ENCODE assay signal across 8 cellular contexts in the genomic region with DNA sequence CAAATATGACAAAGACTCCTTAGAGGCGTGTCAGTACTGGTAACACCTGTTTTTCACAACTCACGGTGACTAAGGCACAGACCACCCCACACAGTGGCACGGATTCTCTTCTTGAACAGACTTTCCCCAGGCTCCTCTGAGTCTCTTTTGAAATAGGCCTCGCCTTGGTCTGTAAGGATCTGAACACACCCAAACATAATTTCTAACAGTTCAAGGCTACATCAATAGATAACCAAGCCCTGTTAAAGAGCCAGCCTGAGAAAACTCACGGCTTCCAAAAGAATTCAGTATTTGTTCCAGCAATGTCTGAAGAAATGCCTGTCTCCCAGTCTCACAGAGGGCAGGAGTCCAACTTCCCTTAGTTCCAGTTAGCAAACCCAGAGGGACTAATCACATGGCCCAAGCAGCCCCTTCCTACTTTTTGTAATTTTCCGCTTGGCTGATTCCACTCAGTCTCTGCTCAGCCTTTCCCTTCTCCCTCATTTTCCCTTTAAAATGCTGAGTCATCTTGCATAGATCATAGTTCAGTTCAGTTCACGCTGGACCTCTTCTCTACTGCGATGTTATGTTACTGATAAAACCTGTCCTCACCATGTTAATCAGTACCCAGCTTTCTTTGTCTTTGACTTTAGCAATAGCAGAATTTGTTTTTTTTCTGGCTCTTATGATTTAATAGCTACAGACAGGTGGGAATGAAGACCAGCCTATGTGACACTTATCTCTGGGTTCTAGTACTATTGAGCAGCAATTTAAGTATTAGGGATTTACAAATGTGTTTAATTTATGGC. TPM values are rescaled to one million over a fixed set of nuclear protein-coding genes. Genes with fewer than 3 reads are reported as not detected.
DNase-seq lines count a peak whose midpoint lies in the region; TF ChIP-seq lines count a peak whose summit lies in the region.

No MANE protein-coding gene starts in this region.

- H3K4me1 ChIP-seq in BLaER1 (peaks cover 10% of the 10 kb centered on the region), urinary bladder (ENCODE audit: insufficient read depth) (peaks cover 2% of the 10 kb centered on the region)

- H3K36me3 ChIP-seq in BLaER1 (no peaks in the 10 kb centered on the region), urinary bladder (ENCODE audit: insufficient read depth) (no peaks in the 10 kb centered on the region)

- H3K9me3 ChIP-seq in BLaER1: peaks cover 24% of the 10 kb centered on the region

- no peak overlapping the region for H3K27ac ChIP-seq in BLaER1
- H3K27ac ChIP-seq in dorsolateral prefrontal cortex: peak overlapping the region in 51 of 59 donors; percentile 6 to 85 (median 63)
- H3K27ac ChIP-seq in urinary bladder (ENCODE audit: low read depth): peak overlapping the region; percentile 31

- H3K27me3 ChIP-seq in BLaER1 (no peaks in the 10 kb centered on the region), dorsolateral prefrontal cortex (no peaks in the 10 kb centered on the region)

- H3K4me3 ChIP-seq in BLaER1: no peak overlapping the region
- H3K4me3 ChIP-seq in dorsolateral prefrontal cortex: peak overlapping the region in 6 of 59 donors; percentile 0 to 20 (median 8)
- no peak overlapping the region for H3K4me3 ChIP-seq in urinary bladder (ENCODE audit: low read depth, low read length)

- H4K20me1 ChIP-seq in BLaER1: no peaks in the 10 kb centered on the region

- no peak overlapping the region for H3K9ac ChIP-seq in BLaER1

- intact Hi-C loops in dorsolateral prefrontal cortex (cut with DNase I): no loop called here

- no peak for TF ChIP-seq CTCF in dorsolateral prefrontal cortex (IDR thresholded peaks at IDR 0.05 in 54 of 56, conservative IDR thresholded peaks at IDR 0.05 in 2 of 56; ENCODE audit: low read depth in 1 of 56, partially characterized antibody in 56 of 56)

- DNase-seq in NCI-H146 treated with DMSO at 0.1 percent for 48 hours (lab: John Stamatoyannopoulos, UW; ENCODE audit: unreplicated experiment) (peak; percentile 57), dorsolateral prefrontal cortex (peak in 1 of 10 donors; percentile 13), lung microvascular endothelial cell (ENCODE audit: low read depth in 2 of 2) (peak; percentile 62 to 94), SIG-M5 (lab: John Stamatoyannopoulos, UW) (no peak), SW 1271 (lab: John Stamatoyannopoulos, UW) (no peak)
- no peak for DNase-seq in stimulated activated CD4-positive, alpha-beta T cell treated with anti-CD3 and anti-CD28 coated beads, Interleukin-2, amount 100 ng/mL, for 48 hours

- H3K4me2 ChIP-seq in BLaER1: peak overlapping the region; percentile 35

- 21% methylated on average over 8 of the region's 8 CpGs for WGBS in urinary bladder

RNA-seq across cellular contexts. Expression of gene AKR1C3, which starts 22.6 kb away (rescaled TPM):
- 10 to 100 TPM in 91 of 120 experiments, 1 to 10 TPM in 29; 3.9 to 46.5 (median 13.7) TPM for total RNA-seq in dorsolateral prefrontal cortex
- 108 and 111 TPM in 2 replicates for total RNA-seq in lung microvascular endothelial cell
- 13.4 TPM for total RNA-seq in urinary bladder
- polyA plus RNA-seq in urinary bladder: 74.4 TPM

Comparison
In these comparisons a context has a peak if more than half of its experiments do, and no peak if none do; other contexts are left out.
1. DNase-seq: peak in NCI-H146 treated with DMSO at 0.1 percent for 48 hours (single experiment) and lung microvascular endothelial cell (2 of 2); none in stimulated activated CD4-positive, alpha-beta T cell treated with anti-CD3 and anti-CD28 coated beads, Interleukin-2, amount 100 ng/mL, for 48 hours (0 of 2), SIG-M5 (single experiment) and SW 1271 (0 of 2).